8 cellular contexts compared by ENCODE assay signal in the genomic region with DNA sequence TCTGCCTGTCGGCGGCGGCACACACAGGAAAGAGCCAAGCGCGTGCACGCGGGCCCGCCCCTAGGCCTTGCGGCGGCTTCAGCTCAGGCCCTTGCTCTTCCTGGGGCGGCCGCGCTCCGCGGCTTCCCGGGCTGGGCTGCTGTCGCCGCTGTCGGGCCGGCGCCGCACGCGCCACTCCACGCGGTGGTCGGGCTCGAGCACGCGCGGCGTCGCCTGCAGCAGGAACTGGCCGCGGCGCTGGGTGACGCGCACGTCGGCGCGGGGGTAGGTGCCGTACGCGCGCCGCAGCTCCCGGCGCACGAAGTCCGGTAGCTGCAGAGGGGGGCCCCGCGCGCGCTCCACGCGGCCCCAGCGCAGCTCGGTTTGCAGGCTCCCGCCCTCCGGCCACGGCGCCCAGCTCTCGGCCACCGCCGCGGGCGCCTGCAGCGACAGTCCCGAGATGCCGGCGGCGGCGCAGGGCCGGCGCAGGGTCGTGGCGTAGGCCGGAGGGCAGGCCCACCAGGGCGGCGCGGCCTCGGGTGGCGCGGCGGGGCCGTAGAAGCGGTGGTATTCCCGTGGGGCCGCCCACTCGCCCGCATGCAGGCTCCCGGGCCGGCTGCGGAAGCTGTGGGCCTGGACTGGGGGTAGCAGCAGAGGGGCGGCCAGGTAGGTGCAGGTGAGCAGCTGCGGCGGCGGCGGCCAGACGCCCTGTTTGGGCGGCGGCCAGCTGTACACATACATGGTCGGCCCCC. TPM values are rescaled to one million over a fixed set of nuclear protein-coding genes. Genes with fewer than 3 reads are reported as not detected.
DNase-seq lines count a peak whose midpoint lies in the region; ATAC-seq, FAIRE-seq and TF ChIP-seq lines count a peak whose summit lies in the region.

No MANE protein-coding gene starts in this region.

- peak overlapping the region; percentile 50 to 66 for H3K9ac ChIP-seq in kidney (ENCODE audit: low read length in 2 of 2)

- FAIRE-seq in kidney (lab: Jason Lieb, UNC): no peak

- H3K9me3 ChIP-seq in kidney (ENCODE audit: control insufficient read depth in 1 of 2, low read length in 2 of 2): no peaks in the 10 kb centered on the region

- no peaks in the 10 kb centered on the region for H3K36me3 ChIP-seq in kidney (ENCODE audit: control insufficient read depth in 1 of 2, insufficient read depth in 2 of 2, low read length in 2 of 2)

- peak overlapping the region; percentile 75 to 84 for H3K4me3 ChIP-seq in kidney (ENCODE audit: low read length in 2 of 2)

- TF ChIP-seq CTCF in kidney (IDR thresholded peaks at IDR 0.05; ENCODE audit: borderline replicate concordance, extremely low read depth, insufficient read depth): no peak

- intact Hi-C loops in kidney (cut with DNase I): no loop called here

- peaks cover 5 to 15% of the 10 kb centered on the region in 2 donors for H3K4me1 ChIP-seq in kidney (ENCODE audit: control insufficient read depth in 1 of 2, insufficient read depth in 1 of 2, low read depth in 1 of 2, low read length in 2 of 2)

- in situ Hi-C loops in ACHN (cut with HindIII; ENCODE audit: low pct_ligation_motif_present, low pct_unique_long_range_greater_than_20kb, low sequenced_read_pairs): no loop called here

- peak; percentile 80 for ATAC-seq in GM18867 (IDR thresholded peaks at IDR 0.05; ENCODE audit: unreplicated experiment)
- peak; percentile 68 for ATAC-seq in HG03095 (IDR thresholded peaks at IDR 0.05; ENCODE audit: unreplicated experiment)

- peak; percentile 76 for DNase-seq in ACHN
- peak; percentile 78 for DNase-seq in NCI-H2196 (lab: John Stamatoyannopoulos, UW; ENCODE audit: unreplicated experiment)
- DNase-seq in activated CD4-positive, CD25-positive, alpha-beta regulatory T cell (lab: John Stamatoyannopoulos, UW): peak; percentile 49 to 93 (median 74)
- DNase-seq in central memory CD4-positive, alpha-beta T cell: peak; percentile 94
- DNase-seq in kidney: peak; percentile 96
- peak; percentile 74 to 85 for DNase-seq in stimulated activated CD4-positive, alpha-beta T cell treated with anti-CD3 and anti-CD28 coated beads, Interleukin-15, amount 100 ng/mL, for 1 hour (ENCODE audit: low read depth in 1 of 2, low spot score in 1 of 2)

- peak overlapping the region; percentile 87 for H3K27ac ChIP-seq in kidney (ENCODE audit: low read depth in 2 of 2, low read length in 2 of 2)

RNA-seq across cellular contexts. Expression of gene C10orf95, which starts 0.8 kb away (rescaled TPM):
- 2.7 TPM for total RNA-seq in kidney
- 0.62 TPM for polyA plus RNA-seq in kidney (ENCODE audit: insufficient read depth, low read depth, low replicate concordance)

RNA-seq across cellular contexts. Expression of gene CUEDC2, which starts 18.2 kb away (rescaled TPM):
- 50.9 TPM for total RNA-seq in kidney
- 117 TPM for polyA plus RNA-seq in kidney (ENCODE audit: insufficient read depth, low read depth, low replicate concordance)

RNA-seq across cellular contexts. Expression of gene FBXL15, which starts 29.9 kb away (rescaled TPM):
- total RNA-seq in kidney: 17.9 TPM
- 28.0 TPM for polyA plus RNA-seq in kidney (ENCODE audit: insufficient read depth, low read depth, low replicate concordance)

RNA-seq across cellular contexts. Expression of gene PSD, which starts 32.0 kb away (rescaled TPM):
- total RNA-seq in kidney: 2.2 TPM
- polyA plus RNA-seq in kidney (ENCODE audit: insufficient read depth, low read depth, low replicate concordance): 1.2 TPM

RNA-seq across cellular contexts. Expression of gene ACTR1A, which starts 52.0 kb away (rescaled TPM):
- total RNA-seq in kidney: 74.2 TPM
- polyA plus RNA-seq in kidney (ENCODE audit: insufficient read depth, low read depth, low replicate concordance): 74.7 TPM

Comparison
In these comparisons a context has a peak if more than half of its experiments do, and no peak if none do; other contexts are left out.
1. Peak in every context shown above with its lines: DNase-seq, ATAC-seq, H3K4me3 ChIP-seq and H3K27ac ChIP-seq.